Comparison of ENCODE assay signal across 8 cellular contexts in genomic region chr17:6454495-6455320, GRCh38. TPM values are rescaled to one million over a fixed set of nuclear protein-coding genes. Genes with fewer than 3 reads are reported as not detected.
DNase-seq lines count a peak whose midpoint lies in the region; ATAC-seq and TF ChIP-seq lines count a peak whose summit lies in the region.
"Had no signal": no experiment of that assay in that cellular context is flagged by ENCODE, and none has a peak within 500 bp of the region (broad histone marks: within the 10 kb centered on the region; RNA-seq: fewer than 3 reads in every experiment).

No MANE protein-coding gene starts in this region.

- peaks cover 4 to 17% (median 5%) of the 10 kb centered on the region in 3 experiments for H3K36me3 Mint-ChIP-seq in H9 (ENCODE audit: insufficient read depth in 1 of 3, low read depth in 3 of 3)
- H3K36me3 Mint-ChIP-seq in T-helper 17 cell (ENCODE audit: low read depth) = no peaks in the 10 kb centered on the region

- H3K27me3 Mint-ChIP-seq in H9 (ENCODE audit: low read depth) (no peaks in the 10 kb centered on the region; the same call in none of the 2 replicates), T-helper 17 cell (no peaks in the 10 kb centered on the region)

- H4K20me1 ChIP-seq in H9 (ENCODE audit: control insufficient read depth, insufficient read depth, insufficient read length) (no peaks in the 10 kb centered on the region), smooth muscle cell (ENCODE audit: low read depth) (no peaks in the 10 kb centered on the region)

- no peaks in the 10 kb centered on the region; a peak in 1 of 5 replicates for H3K9me3 Mint-ChIP-seq in H9

- TF ChIP-seq POLR2A in gastrocnemius medialis (IDR thresholded peaks at IDR 0.05) = no peak

- H3K36me3 ChIP-seq in smooth muscle cell (ENCODE audit: low read depth) (no peaks in the 10 kb centered on the region), gastrocnemius medialis (no peaks in the 10 kb centered on the region)

- H3K14ac ChIP-seq in H9 (ENCODE audit: insufficient read depth, low read length) = peak overlapping the region; percentile 89

- H3K4me1 Mint-ChIP-seq in H9 (peaks cover 48 to 59% of the 10 kb centered on the region in 2 experiments), T-helper 17 cell (peaks cover 21% of the 10 kb centered on the region)

- no peak overlapping the region for H3K27ac ChIP-seq in H9 (ENCODE audit: insufficient read length, low read depth, low read length)
- H3K27ac ChIP-seq in smooth muscle cell (ENCODE audit: low read depth) = no peak overlapping the region
- H3K27ac ChIP-seq in gastrocnemius medialis = no peak overlapping the region

- H2BK120ac ChIP-seq in H9 (ENCODE audit: low read depth, low read length, poor library complexity, severe bottlenecking) = no peak overlapping the region

- H3K4me3 Mint-ChIP-seq in H9 (peak overlapping the region; percentile 62 to 72), T-helper 17 cell (peak overlapping the region; percentile 39)

- H3K4ac ChIP-seq in H9 (ENCODE audit: low read depth, low read length) = no peak overlapping the region

- intact Hi-C loops in gastrocnemius medialis (cut with DNase I; ENCODE audit: low total_unique reads) = no loop called here

- no peak overlapping the region for H3K23ac ChIP-seq in H9 (ENCODE audit: insufficient read length, low read depth, low read length)

- peak overlapping the region; percentile 36 for H3K4me3 ChIP-seq in smooth muscle cell
- H3K4me3 ChIP-seq in gastrocnemius medialis = peak overlapping the region in 1 of 4 donors; percentile 5

- H3T11ph ChIP-seq in H9 (ENCODE audit: low read length) = no peak overlapping the region

- H2AFZ ChIP-seq in H9 (ENCODE audit: low read length) = no peak overlapping the region
- no peak overlapping the region for H2AFZ ChIP-seq in smooth muscle cell (ENCODE audit: low read depth)

- WGBS in H9 (ENCODE audit: extremely low coverage, insufficient read length, low lambda C conversion rate) = no CpG with 5 or more reads among the region's 35 CpGs
- 28% methylated on average over 32 of the region's 35 CpGs for WGBS in smooth muscle cell (ENCODE audit: low lambda C conversion rate)

- peaks cover 5% of the 10 kb centered on the region for H3K23me2 ChIP-seq in H9 (ENCODE audit: insufficient read length, low read depth, low read length, poor library complexity, severe bottlenecking)

- H2BK20ac ChIP-seq in H9 (ENCODE audit: low read depth, low read length, poor library complexity, severe bottlenecking) = no peak overlapping the region

- peak overlapping the region; percentile 20 for H3K18ac ChIP-seq in H9 (ENCODE audit: insufficient read length, low read depth, low read length)

- peak overlapping the region; percentile 13 for H4K91ac ChIP-seq in H9 (ENCODE audit: insufficient read length, low read depth, low read length)

- H3K4me1 ChIP-seq in H9 (ENCODE audit: insufficient read depth, low read length) = peaks cover 12% of the 10 kb centered on the region; the same call in 1 of the 2 replicates
- H3K4me1 ChIP-seq in smooth muscle cell (ENCODE audit: low read depth) = peaks cover 4% of the 10 kb centered on the region
- H3K4me1 ChIP-seq in gastrocnemius medialis = peaks cover 4 to 13% of the 10 kb centered on the region in 2 donors

- H3K79me2 ChIP-seq in H9 (ENCODE audit: insufficient read depth, low read length) (no peaks in the 10 kb centered on the region), smooth muscle cell (ENCODE audit: low read depth) (no peaks in the 10 kb centered on the region)

- no peak overlapping the region for H2AK5ac ChIP-seq in H9 (ENCODE audit: insufficient read length, low read length)

- H3K79me1 ChIP-seq in H9 (ENCODE audit: insufficient read depth, low read depth, low read length, poor library complexity, severe bottlenecking) = no peaks in the 10 kb centered on the region

- H2BK12ac ChIP-seq in H9 (ENCODE audit: insufficient read length, low read depth, low read length) = no peak overlapping the region

- no peak for TF ChIP-seq CTCF in H9 (conservative IDR thresholded peaks at IDR 0.05)
- no peak for TF ChIP-seq CTCF in smooth muscle cell (IDR thresholded peaks at IDR 0.05; ENCODE audit: borderline replicate concordance, insufficient read depth, poor library complexity, severe bottlenecking)
- no peak for TF ChIP-seq CTCF in gastrocnemius medialis (IDR thresholded peaks at IDR 0.05 in 4 of 5, conservative IDR thresholded peaks at IDR 0.05 in 1 of 5)

- no peak overlapping the region for H2BK15ac ChIP-seq in H9 (ENCODE audit: low read depth, low read length)

- peak overlapping the region; percentile 61 for H3K4me2 ChIP-seq in H9 (ENCODE audit: insufficient read depth, insufficient read length, low read length)
- peak overlapping the region; percentile 80 for H3K4me2 ChIP-seq in smooth muscle cell

- in situ Hi-C loops in gastrocnemius medialis (cut with MboI; ENCODE audit: low sequenced_read_pairs in 4 of 4) = loop anchor here in 1 of 4 donors (25.0 kb wide), 1 partner anchor 133 kb away; no protein-coding TSS in a partner anchor

- H3K27ac Mint-ChIP-seq in H9 (no peak overlapping the region), T-helper 17 cell (peak overlapping the region; percentile 86)

- H2BK5ac ChIP-seq in H9 (ENCODE audit: insufficient read length, low read length) = no peak overlapping the region

- POLR2A ChIA-PET in HEK293T (lab: Yijun Ruan, JAX) = no interaction called here

- no peak overlapping the region for H3K56ac ChIP-seq in H9 (ENCODE audit: insufficient read length, low read depth, low read length)

- CTCF ChIA-PET in HEK293T (lab: Yijun Ruan, JAX) = no interaction called here

- ATAC-seq in T-helper 17 cell = no peak
- ATAC-seq in gastrocnemius medialis = no peak
- no peak for ATAC-seq in GM21367 (IDR thresholded peaks at IDR 0.05; ENCODE audit: unreplicated experiment)

- H3K27me3 ChIP-seq in H9 (ENCODE audit: insufficient read depth, low read length) (no peaks in the 10 kb centered on the region), smooth muscle cell (ENCODE audit: low read depth) (peaks cover 26% of the 10 kb centered on the region), gastrocnemius medialis (peaks cover 6 to 14% (median 12%) of the 10 kb centered on the region in 3 donors)

- no peak overlapping the region for H4K5ac ChIP-seq in H9 (ENCODE audit: insufficient read length, low read depth, low read length)

- H4K8ac ChIP-seq in H9 (replicated peaks; ENCODE audit: insufficient read length, low read depth, low read length) = no peak overlapping the region

- H3K9me3 ChIP-seq in H9 (ENCODE audit: control insufficient read depth, low read depth, low read length) = no peaks in the 10 kb centered on the region
- no peaks in the 10 kb centered on the region for H3K9me3 ChIP-seq in T-helper 17 cell (ENCODE audit: control insufficient read depth, low read length, poor library complexity, severe bottlenecking)
- no peaks in the 10 kb centered on the region for H3K9me3 ChIP-seq in smooth muscle cell (replicated peaks; ENCODE audit: low read depth)
- H3K9me3 ChIP-seq in gastrocnemius medialis = no peaks in the 10 kb centered on the region

- H3K9ac ChIP-seq in H9 (ENCODE audit: extremely low read depth, insufficient read length, low read length) = peak overlapping the region; percentile 8
- H3K9ac ChIP-seq in smooth muscle cell (ENCODE audit: low read depth) = no peak overlapping the region

- no peaks in the 10 kb centered on the region for H3F3A ChIP-seq in smooth muscle cell (ENCODE audit: low read depth)

- DNase-seq in H9 = peak; percentile 72
- no peak for DNase-seq in T-helper 17 cell
- peak; percentile 59 for DNase-seq in iPS-NIHi11 (ENCODE audit: low spot score)
- no peak for DNase-seq in smooth muscle cell (lab: John Stamatoyannopoulos, UW; ENCODE audit: unreplicated experiment)
- DNase-seq in HEK293T (ENCODE audit: extremely low spot score) = no peak
- no peak for DNase-seq in gastrocnemius medialis
- DNase-seq: NCI-H187 treated with DMSO at 0.1 percent for 48 hours had no signal

TF ChIP-seq in HEK293T, 16 proteins besides CTCF, POLR2A, EP300 and RAD21:
- TF ChIP-seq PKNOX1 (IDR thresholded peaks at IDR 0.05) (no peak), FOXK2 (IDR thresholded peaks at IDR 0.05) (no peak), LEF1 (IDR thresholded peaks at IDR 0.05; ENCODE audit: borderline replicate concordance) (no peak)

RNA-seq across cellular contexts. Expression of gene PIMREG, which starts 10.5 kb away (rescaled TPM):
- total RNA-seq in H9 (2021) (91.6 and 92.5 TPM in 2 replicates), T-helper 17 cell (not detected), smooth muscle cell (2.2 and 3.5 TPM in 2 replicates), gastrocnemius medialis (under 1 TPM in 1 of 4 donors, not detected in 3; 0.51 TPM)
- 10.3 and 11.7 TPM in 2 replicates for polyA plus RNA-seq in smooth muscle cell

RNA-seq across cellular contexts. Expression of gene AIPL1, which starts 19.8 kb away (rescaled TPM):
- total RNA-seq in H9 (2021) (0.24 and 0.57 TPM in 2 replicates), T-helper 17 cell (not detected), smooth muscle cell (not detected in 2 replicates), gastrocnemius medialis (not detected)
- not detected in 2 replicates for polyA plus RNA-seq in smooth muscle cell

Comparison
In these comparisons a context has a peak if more than half of its experiments do, and no peak if none do; other contexts are left out.
1. DNase-seq: peak in H9 (single experiment) and iPS-NIHi11 (single experiment); none in T-helper 17 cell (0 of 3), smooth muscle cell (single experiment), HEK293T (single experiment) and gastrocnemius medialis (0 of 2).
2. RNA of gene PIMREG, which starts 10.5 kb away (total RNA-seq): 91.6 to 92.5 TPM in H9; 2.2 to 3.5 TPM in smooth muscle cell, 0.51 TPM in gastrocnemius medialis and not detected in T-helper 17 cell; every median in the first group is over 10 times any median in the second.